In the genomic region with DNA sequence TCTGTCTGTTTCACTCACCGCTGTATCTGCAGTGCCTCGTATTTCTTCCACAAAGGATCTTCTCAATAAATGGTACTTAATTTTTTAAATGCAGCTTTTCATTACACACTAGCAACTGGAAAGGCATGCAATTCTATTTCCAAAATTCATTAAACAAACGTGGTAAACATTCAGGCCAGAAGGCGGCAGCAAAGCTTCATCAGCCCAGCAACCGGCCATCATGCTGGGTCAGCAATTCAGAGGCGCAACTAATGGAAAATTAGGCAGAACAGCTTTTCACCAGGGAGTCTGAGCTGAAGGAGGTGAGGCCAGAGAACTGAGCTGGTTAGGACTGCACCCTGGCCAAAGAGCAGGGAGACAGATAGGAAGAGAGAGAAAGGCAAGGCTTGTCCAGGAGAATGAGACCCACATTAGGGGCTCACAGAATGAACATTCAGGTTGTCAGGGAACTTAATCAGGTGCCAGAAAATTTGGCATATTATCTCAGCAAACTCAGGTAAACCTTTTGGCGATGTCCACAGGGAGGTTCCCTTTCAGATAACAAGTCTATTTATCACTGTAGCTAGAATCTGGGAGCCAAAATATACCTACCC, we compare ENCODE assay signal across 8 cellular contexts. TPM values are rescaled to one million over a fixed set of nuclear protein-coding genes. Genes with fewer than 3 reads are reported as not detected.
DNase-seq lines count a peak whose midpoint lies in the region; ATAC-seq and TF ChIP-seq lines count a peak whose summit lies in the region.

No MANE protein-coding gene starts in this region.

- no peaks in the 10 kb centered on the region for H3K9me3 ChIP-seq in ascending aorta
- H3K9me3 ChIP-seq in spleen: no peaks in the 10 kb centered on the region

- WGBS in spleen, 5 donors: 17 to 26% (median 18%) methylated on average over 7 of the region's 7 CpGs

- H3K36me3 ChIP-seq in ascending aorta: no peaks in the 10 kb centered on the region
- no peaks in the 10 kb centered on the region for H3K36me3 ChIP-seq in spleen

- intact Hi-C loops in ascending aorta (cut with DNase I): loop anchor here (1.0 to 10.0 kb wide), 6 partner anchors 15 to 465 kb away; a partner anchor contains a TSS
- intact Hi-C loops in spleen (cut with DNase I; ENCODE audit: low total_unique reads): loop anchor here (10.0 kb wide), 1 partner anchor 467 kb away; no protein-coding TSS in a partner anchor

- H3K4me3 ChIP-seq in ascending aorta: no peak overlapping the region
- H3K4me3 ChIP-seq in spleen: no peak overlapping the region

- TF ChIP-seq CTCF in ascending aorta (IDR thresholded peaks at IDR 0.05): peak; percentile 65 to 81 (median 72)
- TF ChIP-seq CTCF in spleen (IDR thresholded peaks at IDR 0.05 in 8 of 11, conservative IDR thresholded peaks at IDR 0.05 in 3 of 11): peak in 8 of 11 experiments; percentile 25 to 67 (median 44)

- TF ChIP-seq POLR2A in spleen (IDR thresholded peaks at IDR 0.05): no peak

- H3K27me3 ChIP-seq in ascending aorta (no peaks in the 10 kb centered on the region), spleen (replicated peaks in 1 of 7) (no peaks in the 10 kb centered on the region)

- DNase-seq in AG20443 (ENCODE audit: low spot score) (peak; percentile 81), LoVo (ENCODE audit: low spot score) (peak; percentile 43), ascending aorta (ENCODE audit: low spot score in 2 of 2) (peak in 1 of 2 donors; percentile 85), hippocampal formation (lab: John Stamatoyannopoulos, UW) (peak; percentile 39 to 46), spleen (peak; percentile 69), KG1 (lab: John Stamatoyannopoulos, UW) (no peak)

- ATAC-seq in GM18511 (IDR thresholded peaks at IDR 0.05; ENCODE audit: unreplicated experiment) (peak; percentile 63), HG03108 (IDR thresholded peaks at IDR 0.05; ENCODE audit: unreplicated experiment) (no peak)

- H3K27ac ChIP-seq in ascending aorta: no peak overlapping the region
- no peak overlapping the region for H3K27ac ChIP-seq in spleen

- peaks cover 0 to 13% of the 10 kb centered on the region in 2 donors for H3K4me1 ChIP-seq in ascending aorta
- H3K4me1 ChIP-seq in spleen: no peaks in the 10 kb centered on the region

RNA-seq across cellular contexts. Expression of a gene that starts 17.7 kb away (rescaled TPM):
- total RNA-seq in ascending aorta (7.9 TPM), spleen (10 to 100 TPM in 4 of 7 donors, 1 to 10 TPM in 3; 6.4 to 18.3 (median 12.1) TPM)
- 1 to 10 TPM in 1 of 3 donors, under 1 TPM in 2; 0.72 to 1.2 (median 0.77) TPM for polyA plus RNA-seq in spleen
